Comparison of ENCODE assay signal across 8 cellular contexts in genomic region chr12:92034858-92035401, GRCh38.
DNase-seq lines count a peak whose midpoint lies in the region; ATAC-seq, FAIRE-seq and TF ChIP-seq lines count a peak whose summit lies in the region.

No MANE protein-coding gene starts in this region.

- in situ Hi-C loops in G401 (cut with HindIII; ENCODE audit: low sequenced_read_pairs) (no loop called here), brain microvascular endothelial cell (cut with HindIII; ENCODE audit: low pct_ligation_motif_present, low sequenced_read_pairs) (no loop called here)

- ATAC-seq in GM21737 (IDR thresholded peaks at IDR 0.05; ENCODE audit: unreplicated experiment) (peak; percentile 72), left colon (peak; percentile 88)

- no peak for TF ChIP-seq CTCF in brain microvascular endothelial cell (IDR thresholded peaks at IDR 0.05; ENCODE audit: low read depth, low read length, missing control alignments)

- H3K27ac ChIP-seq in brain microvascular endothelial cell = no peak overlapping the region

- peak overlapping the region; percentile 46 for H3K4me3 ChIP-seq in brain microvascular endothelial cell (ENCODE audit: low read depth, low read length)

- intact Hi-C loops in left colon (cut with DNase I, micrococcal nuclease) = no loop called here

- H3K27me3 ChIP-seq in brain microvascular endothelial cell (replicated peaks) = no peaks in the 10 kb centered on the region

- FAIRE-seq in RCC 7860 (lab: Jason Lieb, UNC) = no peak

- DNase-seq in G401 (ENCODE audit: low spot score) = peak; percentile 77
- DNase-seq in LoVo (ENCODE audit: low spot score) = peak; percentile 88
- peak; percentile 74 for DNase-seq in SW480 (ENCODE audit: low spot score)
- peak; percentile 56 for DNase-seq in brain microvascular endothelial cell
- peak; percentile 72 to 76 for DNase-seq in left colon
- peak; percentile 49 for DNase-seq in stimulated activated CD4-positive, alpha-beta T cell treated with anti-CD3 and anti-CD28 coated beads, Interleukin-4, amount 100 ng/mL, for 1 hour
- DNase-seq in RCC 7860 (ENCODE audit: low spot score) = no peak

- no peaks in the 10 kb centered on the region for H3K36me3 ChIP-seq in brain microvascular endothelial cell (replicated peaks)
